2 cellular contexts compared by ENCODE assay signal in genomic region chr12:68240079-68240478, GRCh38.
TF ChIP-seq lines count a peak whose summit lies in the region.

No MANE protein-coding gene starts in this region.

TF ChIP-seq in GM12878, 131 proteins besides CTCF, POLR2A, EP300 and RAD21:
- TF ChIP-seq RUNX3 (IDR thresholded peaks at IDR 0.05; ENCODE audit: low read length), result no peak
- TF ChIP-seq NKRF (conservative IDR thresholded peaks at IDR 0.05), result no peak
- no peak for TF ChIP-seq IRF4 (IDR thresholded peaks at IDR 0.05; ENCODE audit: low read depth, low read length)
- no peak for TF ChIP-seq NR2F1 (conservative IDR thresholded peaks at IDR 0.05)
- TF ChIP-seq SP1 (IDR thresholded peaks at IDR 0.05; ENCODE audit: low read depth, low read length), result no peak
- TF ChIP-seq KAT2A (conservative IDR thresholded peaks at IDR 0.05; ENCODE audit: control insufficient read depth, low read depth, low read length), result no peak
- no peak for TF ChIP-seq STAT1 (conservative IDR thresholded peaks at IDR 0.05)
- no peak for TF ChIP-seq EZH2 (IDR thresholded peaks at IDR 0.05; ENCODE audit: borderline replicate concordance, control insufficient read depth, low read depth, low read length)
- TF ChIP-seq CREB1 (IDR thresholded peaks at IDR 0.05; ENCODE audit: low read depth), result no peak
- no peak for TF ChIP-seq ZBTB33 (IDR thresholded peaks at IDR 0.05)
- TF ChIP-seq IKZF1 (conservative IDR thresholded peaks at IDR 0.05), result no peak
- no peak for TF ChIP-seq NR2C1 (IDR thresholded peaks at IDR 0.05)
- TF ChIP-seq ZNF384 (IDR thresholded peaks at IDR 0.05; ENCODE audit: borderline replicate concordance, low read depth, low read length), result no peak
- TF ChIP-seq GABPA (IDR thresholded peaks at IDR 0.05; ENCODE audit: low read depth), result no peak
- TF ChIP-seq PRDM15 (CRISPR knock-in tag; IDR thresholded peaks at IDR 0.05), result no peak
- no peak for TF ChIP-seq USF2 (IDR thresholded peaks at IDR 0.05; ENCODE audit: borderline replicate concordance, low read depth, low read length)
- no peak for TF ChIP-seq MEF2B (IDR thresholded peaks at IDR 0.05; ENCODE audit: partially characterized antibody, poor library complexity, severe bottlenecking)
- no peak for TF ChIP-seq IRF3 (IDR thresholded peaks at IDR 0.05)
TF ChIP-seq in GM12878: peak in this region for 0.

TF ChIP-seq in HepG2, 621 proteins besides CTCF, POLR2A, EP300 and RAD21:
- TF ChIP-seq XBP1 (CRISPR knock-in tag; IDR thresholded peaks at IDR 0.05) (no peak), KLF12 (CRISPR knock-in tag; IDR thresholded peaks at IDR 0.05; ENCODE audit: borderline replicate concordance) (no peak), ZNF24 (IDR thresholded peaks at IDR 0.05) (no peak), ZNF891 (CRISPR knock-in tag; IDR thresholded peaks at IDR 0.05) (no peak)
